ENCODE assay signal across 16 cellular contexts in the genomic region with DNA sequence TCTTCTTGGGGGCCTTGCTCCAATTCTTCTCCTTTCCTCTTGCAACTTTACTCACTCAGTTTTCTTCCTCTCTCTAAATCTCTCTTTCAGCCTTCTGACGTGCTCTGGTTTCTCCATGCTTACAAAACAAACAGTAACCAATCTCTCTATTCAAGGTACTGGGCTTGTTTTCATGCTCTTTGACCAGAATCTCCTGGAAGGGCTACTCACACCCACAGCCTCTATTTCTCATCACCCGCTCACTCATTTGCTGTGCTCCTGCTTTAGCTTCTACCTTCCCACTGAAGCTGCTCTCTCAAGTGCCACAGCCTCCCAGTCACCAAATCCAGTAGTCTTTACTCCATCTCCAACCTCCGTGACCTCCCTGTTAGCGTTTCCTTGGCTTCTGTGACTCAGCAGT.
A peak's percentile ranks its signal among the peaks of the same experiment; 100 is the strongest.
DNase-seq lines count a peak whose midpoint lies in the region; ATAC-seq, FAIRE-seq and TF ChIP-seq lines count a peak whose summit lies in the region.
"Had no signal": no experiment of that assay in that cellular context is flagged by ENCODE, and none has a peak within 500 bp of the region (broad histone marks: within the 10 kb centered on the region; RNA-seq: fewer than 3 reads in every experiment).

No MANE protein-coding gene starts in this region.

- no peak for FAIRE-seq in K562 (lab: Jason Lieb, UNC)
- FAIRE-seq: GM12892, GM19239, H1 had no signal

- no peaks in the 10 kb centered on the region for H3K9me3 Mint-ChIP-seq in H9
- H3K9me3 Mint-ChIP-seq in activated T-cell treated with anti-CD3 and anti-CD28 coated beads, Interleukin-2, amount 50 U/mL, for 4 hours = no peaks in the 10 kb centered on the region
- no peaks in the 10 kb centered on the region for H3K9me3 Mint-ChIP-seq in activated CD4-positive, alpha-beta memory T cell treated with anti-CD3 and anti-CD28 coated beads, Interleukin-2, amount 10 ng/mL, durations not matched to agents 7 days and 5 days
- H3K9me3 Mint-ChIP-seq: CD14-positive monocyte; CD8-positive, alpha-beta memory T cell had no signal

- no peaks in the 10 kb centered on the region for H3K9me3 ChIP-seq in H9 (ENCODE audit: control insufficient read depth, low read depth, low read length)
- H3K9me3 ChIP-seq in K562 (replicated peaks; ENCODE audit: control insufficient read depth, insufficient read depth, low read depth, low read length) = no peaks in the 10 kb centered on the region
- no peaks in the 10 kb centered on the region for H3K9me3 ChIP-seq in liver (ENCODE audit: control insufficient read depth in 4 of 4, low read length in 3 of 4)
- H3K9me3 ChIP-seq: Caco-2 had no signal

- POLR2A ChIA-PET in K562 (lab: Yijun Ruan, JAX) = interaction anchor here (1.1 kb wide), 1 partner anchor 166 kb away, joined by 3 read pairs; no protein-coding TSS in a partner anchor
- POLR2A ChIA-PET in activated CD4-positive, alpha-beta memory T cell treated with anti-CD3 and anti-CD28 coated beads, Interleukin-2, amount 10 ng/mL, durations not matched to agents 7 days and 5 days (lab: Charles Lee) = no interaction called here

- no peak overlapping the region for H3K4me2 ChIP-seq in H9 (ENCODE audit: insufficient read depth, insufficient read length, low read length)
- no peak overlapping the region for H3K4me2 ChIP-seq in K562 (ENCODE audit: insufficient read depth, low read length)

- TF ChIP-seq RAD21 in K562 (CRISPR knock-in tag; conservative IDR thresholded peaks at IDR 0.05 in 1 of 2, IDR thresholded peaks at IDR 0.05 in 1 of 2) (no peak), liver (IDR thresholded peaks at IDR 0.05) (no peak)

- H3K36me3 Mint-ChIP-seq in H9 (ENCODE audit: insufficient read depth in 1 of 3, low read depth in 3 of 3) = peaks cover 0 to 3% (median 0%) of the 10 kb centered on the region in 3 experiments; a peak in 2 of 7 replicates
- H3K36me3 Mint-ChIP-seq in activated T-cell treated with anti-CD3 and anti-CD28 coated beads, Interleukin-2, amount 50 U/mL, for 4 hours (ENCODE audit: insufficient read depth) = peaks cover 81% of the 10 kb centered on the region
- peaks cover 11% of the 10 kb centered on the region for H3K36me3 Mint-ChIP-seq in activated CD4-positive, alpha-beta memory T cell treated with anti-CD3 and anti-CD28 coated beads, Interleukin-2, amount 10 ng/mL, durations not matched to agents 7 days and 5 days (ENCODE audit: low read depth)

- H3K23me2 ChIP-seq in H9 (ENCODE audit: insufficient read length, low read depth, low read length, poor library complexity, severe bottlenecking) = no peaks in the 10 kb centered on the region

- CTCF ChIA-PET in K562 (lab: Yijun Ruan, JAX; ENCODE audit: low intra/inter-chr PET ratio) = no interaction called here
- CTCF ChIA-PET in activated CD4-positive, alpha-beta memory T cell treated with anti-CD3 and anti-CD28 coated beads, Interleukin-2, amount 10 ng/mL, durations not matched to agents 7 days and 5 days (lab: Charles Lee) = no interaction called here

- BruUV-seq in K562 (replicated peaks; lab: Mats Ljungman, UMichigan) = no TSS peak

- in situ Hi-C loops in K562 (cut with MboI) = no loop called here

- H3K36me3 ChIP-seq in K562 (ENCODE audit: control insufficient read depth, insufficient read depth, low read length) (peaks cover 11% of the 10 kb centered on the region; the same call in 2 of the 3 replicates), liver (ENCODE audit: control insufficient read depth in 4 of 4, insufficient read depth in 3 of 4, low read depth in 1 of 4, low read length in 3 of 4) (peaks cover 0 to 6% (median 1%) of the 10 kb centered on the region in 4 donors)

- H3K4me1 ChIP-seq in H9 (ENCODE audit: insufficient read depth, low read length) (no peaks in the 10 kb centered on the region), K562 (replicated peaks in 1 of 2; ENCODE audit: control insufficient read depth in 2 of 2, insufficient read depth in 2 of 2, low read length in 2 of 2) (no peaks in the 10 kb centered on the region; a peak in 1 of 5 replicates), liver (ENCODE audit: control insufficient read depth in 4 of 4, insufficient read depth in 4 of 4, low read length in 3 of 4) (peaks cover 10 to 47% (median 29%) of the 10 kb centered on the region in 4 donors), foreskin keratinocyte (no peaks in the 10 kb centered on the region)
- H3K4me1 ChIP-seq: Caco-2 had no signal

- no peaks in the 10 kb centered on the region for H3K27me3 ChIP-seq in H9 (ENCODE audit: insufficient read depth, low read length)
- H3K27me3 ChIP-seq in K562 (ENCODE audit: control insufficient read depth in 2 of 2, insufficient read depth in 2 of 2, low read length in 2 of 2) = no peaks in the 10 kb centered on the region
- no peaks in the 10 kb centered on the region for H3K27me3 ChIP-seq in liver (ENCODE audit: control insufficient read depth in 4 of 4, insufficient read depth in 4 of 4, low read length in 3 of 4)
- H3K27me3 ChIP-seq in foreskin keratinocyte = no peaks in the 10 kb centered on the region

- H3K79me2 ChIP-seq in H9 (ENCODE audit: insufficient read depth, low read length) (no peaks in the 10 kb centered on the region), K562 (ENCODE audit: control insufficient read depth, insufficient read depth, low read length) (no peaks in the 10 kb centered on the region)

- DNase-seq in H9 (no peak), K562 (ENCODE audit: extremely low read depth in 1 of 4, low spot score in 3 of 4) (peak in 1 of 4 experiments; percentile 4), foreskin keratinocyte (no peak)
- DNase-seq in activated T-cell treated with anti-CD3 and anti-CD28 coated beads, Interleukin-2, amount 50 U/mL, for 4 hours = no peak
- DNase-seq in activated CD4-positive, alpha-beta memory T cell treated with anti-CD3 and anti-CD28 coated beads, Interleukin-2, amount 10 ng/mL, durations not matched to agents 7 days and 5 days = no peak
- DNase-seq: Caco-2; CD8-positive, alpha-beta memory T cell; DND-41; GDM1 had no signal

- no peak overlapping the region for H4K8ac ChIP-seq in H9 (replicated peaks; ENCODE audit: insufficient read length, low read depth, low read length)

- no peaks in the 10 kb centered on the region for H3K4me1 Mint-ChIP-seq in H9
- H3K4me1 Mint-ChIP-seq in activated T-cell treated with anti-CD3 and anti-CD28 coated beads, Interleukin-2, amount 50 U/mL, for 4 hours (ENCODE audit: low read depth) = no peaks in the 10 kb centered on the region
- H3K4me1 Mint-ChIP-seq in activated CD4-positive, alpha-beta memory T cell treated with anti-CD3 and anti-CD28 coated beads, Interleukin-2, amount 10 ng/mL, durations not matched to agents 7 days and 5 days = no peaks in the 10 kb centered on the region
- H3K4me1 Mint-ChIP-seq: CD8-positive, alpha-beta memory T cell had no signal

- WGBS in H9 (ENCODE audit: extremely low coverage, insufficient read length, low lambda C conversion rate) = no CpG with 5 or more reads among the region's 4 CpGs
- WGBS in K562 (ENCODE audit: insufficient coverage, low coverage, missing lambda C conversion rate) = 49% methylated on average over 3 of the region's 4 CpGs
- 39% methylated on average over 4 of the region's 4 CpGs for WGBS in liver

- no peak overlapping the region for H2BK120ac ChIP-seq in H9 (ENCODE audit: low read depth, low read length, poor library complexity, severe bottlenecking)

- no peak overlapping the region for H2BK20ac ChIP-seq in H9 (ENCODE audit: low read depth, low read length, poor library complexity, severe bottlenecking)

- H3T11ph ChIP-seq in H9 (ENCODE audit: low read length) = no peak overlapping the region

- H3K79me1 ChIP-seq in H9 (ENCODE audit: insufficient read depth, low read depth, low read length, poor library complexity, severe bottlenecking) = no peaks in the 10 kb centered on the region

- TF ChIP-seq EP300 in K562 (IDR thresholded peaks at IDR 0.05; ENCODE audit: low read length) = no peak

- no peak overlapping the region for H3K27ac ChIP-seq in H9 (ENCODE audit: insufficient read length, low read depth, low read length)
- H3K27ac ChIP-seq in K562 (ENCODE audit: extremely low read depth, low read depth, low read length) = no peak overlapping the region
- peak overlapping the region; percentile 79 to 89 for H3K27ac ChIP-seq in liver (ENCODE audit: low read depth in 1 of 2, low read length in 2 of 2)
- H3K27ac ChIP-seq in foreskin keratinocyte = no peak overlapping the region

- H3K9ac ChIP-seq in H9 (ENCODE audit: extremely low read depth, insufficient read length, low read length) = no peak overlapping the region
- no peak overlapping the region for H3K9ac ChIP-seq in K562 (ENCODE audit: insufficient read depth in 1 of 2, low read depth in 2 of 2, low read length in 2 of 2)
- peak overlapping the region; percentile 8 to 54 for H3K9ac ChIP-seq in liver (ENCODE audit: low read depth in 1 of 2, low read length in 2 of 2)

- H3K18ac ChIP-seq in H9 (ENCODE audit: insufficient read length, low read depth, low read length) = no peak overlapping the region

- H2AFZ ChIP-seq in H9 (ENCODE audit: low read length) (no peak overlapping the region), K562 (ENCODE audit: low read depth, low read length) (no peak overlapping the region)

- no peak overlapping the region for H3K4ac ChIP-seq in H9 (ENCODE audit: low read depth, low read length)

- no peak overlapping the region for H2BK5ac ChIP-seq in H9 (ENCODE audit: insufficient read length, low read length)

- H3K56ac ChIP-seq in H9 (ENCODE audit: insufficient read length, low read depth, low read length) = no peak overlapping the region

- no peak overlapping the region for H3K14ac ChIP-seq in H9 (ENCODE audit: insufficient read depth, low read length)

- peak overlapping the region in 2 of 3 experiments; percentile 0 to 7; a peak in 2 of 7 replicates for H3K27ac Mint-ChIP-seq in H9
- H3K27ac Mint-ChIP-seq in activated CD4-positive, alpha-beta memory T cell treated with anti-CD3 and anti-CD28 coated beads, Interleukin-2, amount 10 ng/mL, durations not matched to agents 7 days and 5 days = no peak overlapping the region
- H3K27ac Mint-ChIP-seq: CD14-positive monocyte; CD8-positive, alpha-beta memory T cell had no signal

- no peak overlapping the region for H2BK15ac ChIP-seq in H9 (ENCODE audit: low read depth, low read length)

- H3K23ac ChIP-seq in H9 (ENCODE audit: insufficient read length, low read depth, low read length) = no peak overlapping the region

- no peaks in the 10 kb centered on the region for H3K27me3 Mint-ChIP-seq in H9 (ENCODE audit: low read depth)
- no peaks in the 10 kb centered on the region for H3K27me3 Mint-ChIP-seq in activated T-cell treated with anti-CD3 and anti-CD28 coated beads, Interleukin-2, amount 50 U/mL, for 4 hours (ENCODE audit: low read depth)
- no peaks in the 10 kb centered on the region for H3K27me3 Mint-ChIP-seq in activated CD4-positive, alpha-beta memory T cell treated with anti-CD3 and anti-CD28 coated beads, Interleukin-2, amount 10 ng/mL, durations not matched to agents 7 days and 5 days
- H3K27me3 Mint-ChIP-seq: CD8-positive, alpha-beta memory T cell had no signal

- H4K91ac ChIP-seq in H9 (ENCODE audit: insufficient read length, low read depth, low read length) = no peak overlapping the region

- H4K5ac ChIP-seq in H9 (ENCODE audit: insufficient read length, low read depth, low read length) = no peak overlapping the region

- no peaks in the 10 kb centered on the region for H3K9me1 ChIP-seq in K562 (ENCODE audit: control insufficient read depth, insufficient read depth, low read length)

- H3K4me3 Mint-ChIP-seq in H9 = no peak overlapping the region
- no peak overlapping the region for H3K4me3 Mint-ChIP-seq in activated T-cell treated with anti-CD3 and anti-CD28 coated beads, Interleukin-2, amount 50 U/mL, for 4 hours
- no peak overlapping the region for H3K4me3 Mint-ChIP-seq in activated CD4-positive, alpha-beta memory T cell treated with anti-CD3 and anti-CD28 coated beads, Interleukin-2, amount 10 ng/mL, durations not matched to agents 7 days and 5 days
- H3K4me3 Mint-ChIP-seq: CD8-positive, alpha-beta memory T cell had no signal

- no peak overlapping the region for H2AK5ac ChIP-seq in H9 (ENCODE audit: insufficient read length, low read length)

- no peak for TF ChIP-seq CTCF in H9 (conservative IDR thresholded peaks at IDR 0.05)
- no peak for TF ChIP-seq CTCF in K562 (IDR thresholded peaks at IDR 0.05 in 2 of 3, conservative IDR thresholded peaks at IDR 0.05 in 1 of 3; ENCODE audit: insufficient read depth in 2 of 3, low read depth in 1 of 3, low read length in 3 of 3)
- TF ChIP-seq CTCF in liver (IDR thresholded peaks at IDR 0.05; ENCODE audit: low read depth, low read length, missing input control) = no peak
- no peak for TF ChIP-seq CTCF in foreskin keratinocyte (conservative IDR thresholded peaks at IDR 0.05)

- H3K4me3 ChIP-seq in K562 (no peak overlapping the region), liver (ENCODE audit: low read depth in 1 of 3, low read length in 3 of 3) (no peak overlapping the region)

- no peak for ATAC-seq in K562
- ATAC-seq in foreskin keratinocyte = no peak
- no peak for ATAC-seq in activated T-cell treated with anti-CD3 and anti-CD28 coated beads, Interleukin-2, amount 50 U/mL, for 4 hours
- no peak for ATAC-seq in HG03108 (IDR thresholded peaks at IDR 0.05; ENCODE audit: unreplicated experiment)
- ATAC-seq: HCT116 had no signal

- no peaks in the 10 kb centered on the region for H4K20me1 ChIP-seq in H9 (ENCODE audit: control insufficient read depth, insufficient read depth, insufficient read length)
- H4K20me1 ChIP-seq in K562 (replicated peaks; ENCODE audit: control insufficient read depth, insufficient read depth, low read length) = no peaks in the 10 kb centered on the region

- intact Hi-C loops in K562 (cut with micrococcal nuclease) = no loop called here

- TF ChIP-seq POLR2A in K562 (conservative IDR thresholded peaks at IDR 0.05) = no peak

- no peak overlapping the region for H2BK12ac ChIP-seq in H9 (ENCODE audit: insufficient read length, low read depth, low read length)

Comparison
In these comparisons a context has a peak if more than half of its experiments do, and no peak if none do; other contexts are left out.
1. H3K27ac ChIP-seq: peak in liver (2 of 2); none in H9 (single experiment), K562 (single experiment) and foreskin keratinocyte (single experiment).
2. H3K9ac ChIP-seq: peak in liver (2 of 2); none in H9 (single experiment) and K562 (0 of 2).